Comparison of ENCODE assay signal across 10 cellular contexts in genomic region chr2:150410809-150411208, GRCh38.
DNase-seq lines count a peak whose midpoint lies in the region; ATAC-seq lines count a peak whose summit lies in the region.
"Had no signal": no experiment of that assay in that cellular context is flagged by ENCODE, and none has a peak within 500 bp of the region (broad histone marks: within the 10 kb centered on the region; RNA-seq: fewer than 3 reads in every experiment).

No MANE protein-coding gene starts in this region.

- DNase-seq in H7 (peak; percentile 46), SK-MEL-5 (ENCODE audit: low read depth, low spot score) (peak; percentile 10), glomerular endothelial cell (ENCODE audit: extremely low read depth, low read depth, low spot score) (peak; percentile 68), renal cortical epithelial cell (ENCODE audit: low read depth) (peak; percentile 98), right cardiac atrium (no peak)
- DNase-seq: amniotic stem cell; stimulated activated CD4-positive, alpha-beta T cell treated with anti-CD3 and anti-CD28 coated beads, Interleukin-2, amount 100 ng/mL, for 24 hours had no signal

- H3K4me3 ChIP-seq in H7 (ENCODE audit: insufficient read depth, low read depth, low read length) (no peak overlapping the region), right cardiac atrium (ENCODE audit: low read length) (no peak overlapping the region)

- no peaks in the 10 kb centered on the region for H3K9me3 ChIP-seq in right cardiac atrium (ENCODE audit: control insufficient read depth, low read length)

- WGBS in right cardiac atrium: 75% methylated on average over 3 of the region's 3 CpGs

- H3K27me3 ChIP-seq in H7 (ENCODE audit: control insufficient read depth, insufficient read depth, low read length) (no peaks in the 10 kb centered on the region), right cardiac atrium (ENCODE audit: control insufficient read depth, insufficient read depth) (no peaks in the 10 kb centered on the region)

- intact Hi-C loops in right cardiac atrium (cut with DNase I): no loop called here

- H3K4me1 ChIP-seq in right cardiac atrium (ENCODE audit: control insufficient read depth, insufficient read depth, low read length): no peaks in the 10 kb centered on the region

- ATAC-seq in GM19035 (IDR thresholded peaks at IDR 0.05; ENCODE audit: unreplicated experiment): no peak
- ATAC-seq in GM18502 (IDR thresholded peaks at IDR 0.05; ENCODE audit: poor library complexity, unreplicated experiment): no peak
- ATAC-seq in HG03342 (IDR thresholded peaks at IDR 0.05; ENCODE audit: unreplicated experiment): no peak
- ATAC-seq in right cardiac atrium: no peak

- in situ Hi-C loops in SK-MEL-5 (cut with HindIII; ENCODE audit: low pct_unique_long_range_greater_than_20kb, low sequenced_read_pairs): no loop called here

- no peak overlapping the region for H3K27ac ChIP-seq in right cardiac atrium (ENCODE audit: low read length)

- H3K36me3 ChIP-seq in H7 (replicated peaks; ENCODE audit: control insufficient read depth, insufficient read depth, low read length): no peaks in the 10 kb centered on the region

Comparison
In these comparisons a context has a peak if more than half of its experiments do, and no peak if none do; other contexts are left out.
1. DNase-seq: peak in H7 (single experiment), SK-MEL-5 (single experiment), glomerular endothelial cell (single experiment) and renal cortical epithelial cell (single experiment); none in right cardiac atrium (0 of 3).